In the genomic region with DNA sequence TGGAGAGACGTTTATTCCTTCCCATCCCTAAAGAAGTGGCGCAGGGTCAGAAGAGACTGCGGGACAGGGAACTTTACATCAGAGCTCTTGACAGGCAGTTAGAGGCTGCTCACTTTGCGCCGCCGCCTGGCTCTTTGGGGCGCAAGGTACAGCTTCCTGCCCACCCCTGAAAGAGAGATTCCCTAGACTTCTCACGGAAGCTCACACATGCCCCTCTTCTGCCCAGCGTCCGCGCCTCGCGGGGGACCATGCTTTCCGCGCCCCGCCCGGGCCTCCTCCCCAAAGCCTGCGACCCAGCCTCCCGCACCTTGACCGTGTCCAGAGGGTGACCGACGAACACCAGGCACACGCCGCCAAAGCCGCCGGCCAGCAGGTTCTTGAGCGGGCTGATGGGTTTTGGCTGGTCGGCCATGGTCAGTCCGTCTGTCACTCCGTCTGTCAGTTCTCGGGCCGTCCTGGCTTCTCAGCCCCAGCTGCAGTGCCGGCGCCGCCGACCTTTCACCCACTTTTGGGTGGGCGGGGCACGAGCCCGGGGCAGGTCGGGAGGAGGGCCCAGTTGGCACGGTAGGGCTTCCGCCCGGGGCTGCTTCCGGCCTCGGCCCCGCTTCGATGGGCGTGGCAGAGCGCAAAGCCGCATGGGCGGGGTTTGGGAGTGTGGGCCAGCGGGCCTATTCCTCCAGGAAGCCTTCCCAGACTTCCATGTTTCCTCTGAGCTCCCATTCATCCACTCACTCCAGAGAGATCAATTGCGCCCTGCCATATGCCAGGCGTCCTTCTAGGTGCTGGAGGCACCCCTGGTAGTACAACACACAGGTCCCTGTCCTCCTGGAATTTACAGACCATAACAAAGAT, we compare ENCODE assay signal across 8 cellular contexts. TPM values are rescaled to one million over a fixed set of nuclear protein-coding genes. Genes with fewer than 3 reads are reported as not detected.
DNase-seq lines count a peak whose midpoint lies in the region; ATAC-seq lines count a peak whose summit lies in the region.

A gene with protein sequence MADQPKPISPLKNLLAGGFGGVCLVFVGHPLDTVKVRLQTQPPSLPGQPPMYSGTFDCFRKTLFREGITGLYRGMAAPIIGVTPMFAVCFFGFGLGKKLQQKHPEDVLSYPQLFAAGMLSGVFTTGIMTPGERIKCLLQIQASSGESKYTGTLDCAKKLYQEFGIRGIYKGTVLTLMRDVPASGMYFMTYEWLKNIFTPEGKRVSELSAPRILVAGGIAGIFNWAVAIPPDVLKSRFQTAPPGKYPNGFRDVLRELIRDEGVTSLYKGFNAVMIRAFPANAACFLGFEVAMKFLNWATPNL (minus strand): TSS at position 500 of the 852 bp plus-strand sequence. CDS start 88 bp downstream, at position 412.

- H2AK5ac ChIP-seq in mesendoderm (ENCODE audit: low read length) = no peak within 1 kb of the TSS

- H3K27ac ChIP-seq in BLaER1 treated with 17β-estradiol and CSF1 and Interleukin-3, amounts not matched to agents 10 nM and 100 nM = peak within 1 kb of the TSS; percentile 36 to 82 (median 77); a peak in 21 of 22 replicates
- H3K27ac ChIP-seq in mesendoderm (ENCODE audit: low read depth, low read length) = no peak within 1 kb of the TSS

- H3K56ac ChIP-seq in mesendoderm (ENCODE audit: low read length) = peak within 1 kb of the TSS; percentile 86

- no peaks in the 10 kb centered on the region for H3K79me1 ChIP-seq in mesendoderm (ENCODE audit: low read length)

- ATAC-seq in HG03439 (IDR thresholded peaks at IDR 0.05; ENCODE audit: unreplicated experiment) = peak; percentile 87

- no peaks in the 10 kb centered on the region for H3K79me2 ChIP-seq in mesendoderm (ENCODE audit: control insufficient read depth, insufficient read depth, low read length)

- no peaks in the 10 kb centered on the region for H3K36me3 ChIP-seq in BLaER1 treated with 17β-estradiol and CSF1 and Interleukin-3, amounts not matched to agents 10 nM and 100 nM
- H3K36me3 ChIP-seq in endocrine pancreas (ENCODE audit: control insufficient read depth, insufficient read depth, low read length) = no peaks in the 10 kb centered on the region
- no peaks in the 10 kb centered on the region for H3K36me3 ChIP-seq in mesendoderm (ENCODE audit: control insufficient read depth, insufficient read depth, low read length)

- no peak within 1 kb of the TSS for H4K8ac ChIP-seq in mesendoderm (ENCODE audit: low read depth, low read length)

- H3K27me3 ChIP-seq in BLaER1 treated with 17β-estradiol and CSF1 and Interleukin-3, amounts not matched to agents 10 nM and 100 nM = no peaks in the 10 kb centered on the region
- H3K27me3 ChIP-seq in endocrine pancreas (ENCODE audit: control insufficient read depth, insufficient read depth, low read length) (no peaks in the 10 kb centered on the region), mesendoderm (ENCODE audit: insufficient read depth, low read length, poor library complexity) (no peaks in the 10 kb centered on the region)

- no peak within 1 kb of the TSS for H2BK120ac ChIP-seq in mesendoderm (ENCODE audit: low read depth, low read length)

- H3K4me2 ChIP-seq in BLaER1 treated with 17β-estradiol and CSF1 and Interleukin-3, amounts not matched to agents 10 nM and 100 nM = peak within 1 kb of the TSS; percentile 86 to 99 (median 94)
- peak within 1 kb of the TSS; percentile 90 for H3K4me2 ChIP-seq in mesendoderm (ENCODE audit: low read length)

- WGBS in mesendoderm (ENCODE audit: extremely low coverage, insufficient coverage, low lambda C conversion rate) = no CpG with 5 or more reads among the region's 54 CpGs

- peak within 1 kb of the TSS; percentile 67 to 87 (median 78) for H3K4me3 ChIP-seq in BLaER1 treated with 17β-estradiol and CSF1 and Interleukin-3, amounts not matched to agents 10 nM and 100 nM
- peak within 1 kb of the TSS; percentile 54 for H3K4me3 ChIP-seq in endocrine pancreas (ENCODE audit: control insufficient read depth, insufficient read depth, low read length)
- peak within 1 kb of the TSS; percentile 81 for H3K4me3 ChIP-seq in mesendoderm (ENCODE audit: low read length)

- no peak within 1 kb of the TSS for H2BK5ac ChIP-seq in mesendoderm (ENCODE audit: low read length)

- H2BK15ac ChIP-seq in mesendoderm (replicated peaks; ENCODE audit: low read depth) = no peak within 1 kb of the TSS

- peak; percentile 92 for DNase-seq in GM19238 (ENCODE audit: insufficient read length, low spot score)
- peak; percentile 13 for DNase-seq in NK-92 (lab: John Stamatoyannopoulos, UW; ENCODE audit: unreplicated experiment)
- peak; percentile 81 to 82 for DNase-seq in activated CD8-positive, alpha-beta memory T cell treated with anti-CD3 and anti-CD28 coated beads for 4 hours (ENCODE audit: low read depth in 2 of 2)
- DNase-seq in mesendoderm = peak; percentile 94
- peak; percentile 84 for DNase-seq in stimulated activated CD8-positive, alpha-beta memory T cell treated with anti-CD3 and anti-CD28 coated beads, Interleukin-12 subunit alpha, Interleukin-12 subunit beta, amount 100 ng/mL, for 4 hours (ENCODE audit: low read depth)

- H3K18ac ChIP-seq in mesendoderm (ENCODE audit: low read length) = no peak within 1 kb of the TSS

- no peaks in the 10 kb centered on the region for H4K20me1 ChIP-seq in BLaER1 treated with 17β-estradiol and CSF1 and Interleukin-3, amounts not matched to agents 10 nM and 100 nM

- H3K4ac ChIP-seq in mesendoderm (ENCODE audit: low read depth, low read length) = no peak within 1 kb of the TSS

- peaks cover 26 to 50% (median 39%) of the 10 kb centered on the region in 10 experiments for H3K4me1 ChIP-seq in BLaER1 treated with 17β-estradiol and CSF1 and Interleukin-3, amounts not matched to agents 10 nM and 100 nM
- H3K4me1 ChIP-seq in endocrine pancreas (ENCODE audit: control insufficient read depth, insufficient read depth, low read length) = no peaks in the 10 kb centered on the region
- H3K4me1 ChIP-seq in mesendoderm (ENCODE audit: control insufficient read depth, low read depth, low read length) = peaks cover 6% of the 10 kb centered on the region

- no peaks in the 10 kb centered on the region for H3K9me3 ChIP-seq in BLaER1 treated with 17β-estradiol and CSF1 and Interleukin-3, amounts not matched to agents 10 nM and 100 nM (replicated peaks in 1 of 11)
- no peaks in the 10 kb centered on the region for H3K9me3 ChIP-seq in endocrine pancreas (ENCODE audit: control insufficient read depth, low read length)

- H3K9ac ChIP-seq in BLaER1 treated with 17β-estradiol and CSF1 and Interleukin-3, amounts not matched to agents 10 nM and 100 nM = peak within 1 kb of the TSS; percentile 72 to 86 (median 81)
- H3K9ac ChIP-seq in endocrine pancreas (ENCODE audit: control insufficient read depth, insufficient read depth, low read length) = peak within 1 kb of the TSS; percentile 62
- peak within 1 kb of the TSS; percentile 79 for H3K9ac ChIP-seq in mesendoderm (ENCODE audit: low read length)

- H3K23ac ChIP-seq in mesendoderm (ENCODE audit: low read length) = peak within 1 kb of the TSS; percentile 35

- H4K5ac ChIP-seq in mesendoderm (ENCODE audit: low read length) = peak within 1 kb of the TSS; percentile 62

RNA-seq across cellular contexts. Expression of the gene that starts here (rescaled TPM):
- 5.0 TPM for polyA plus RNA-seq in mesendoderm (2013, experiment 1 of 2)
- 5.1 TPM for polyA plus RNA-seq in mesendoderm (2013, experiment 2 of 2)

Comparison
In these comparisons a context has a peak if more than half of its experiments do, and no peak if none do; other contexts are left out.
1. DNase-seq: peak in every context shown above with its lines; median percentile 94 in mesendoderm; 92 in GM19238; 84 in stimulated activated CD8-positive, alpha-beta memory T cell treated with anti-CD3 and anti-CD28 coated beads, Interleukin-12 subunit alpha, Interleukin-12 subunit beta, amount 100 ng/mL, for 4 hours; 82 in activated CD8-positive, alpha-beta memory T cell treated with anti-CD3 and anti-CD28 coated beads for 4 hours; 13 in NK-92.